11 cellular contexts compared by ENCODE assay signal in genomic region chr19:27929399-27929798, GRCh38.
"Had no signal": no experiment of that assay in that cellular context is flagged by ENCODE, and none has a peak within 500 bp of the region (broad histone marks: within the 10 kb centered on the region; RNA-seq: fewer than 3 reads in every experiment).

No MANE protein-coding gene starts in this region.

- H3K4me3 ChIP-seq: GM23248, HAP-1 had no signal

- H3K27me3 Mint-ChIP-seq: IgD-negative memory B cell had no signal

- H3K4me2 ChIP-seq: KMS-11 had no signal

- H3K36me3 ChIP-seq: HAP-1 had no signal

- H3K4me1 ChIP-seq: HAP-1 had no signal

- H3K4me1 Mint-ChIP-seq: IgD-negative memory B cell had no signal

- H3K27ac ChIP-seq: GM23248, HL-60, KMS-11 had no signal

- H3K4me3 Mint-ChIP-seq: IgD-negative memory B cell had no signal

- H3K36me3 Mint-ChIP-seq: IgD-negative memory B cell had no signal

- ATAC-seq: HCT116, HepG2 had no signal

- DNase-seq: GM23248, GOT3, H7, Karpas-422, KBM-7 had no signal

- FAIRE-seq: HepG2 had no signal

- H3K9me3 ChIP-seq: HAP-1 had no signal

- H3K27ac Mint-ChIP-seq: IgD-negative memory B cell had no signal
